ENCODE assay signal across 12 cellular contexts in the genomic region with DNA sequence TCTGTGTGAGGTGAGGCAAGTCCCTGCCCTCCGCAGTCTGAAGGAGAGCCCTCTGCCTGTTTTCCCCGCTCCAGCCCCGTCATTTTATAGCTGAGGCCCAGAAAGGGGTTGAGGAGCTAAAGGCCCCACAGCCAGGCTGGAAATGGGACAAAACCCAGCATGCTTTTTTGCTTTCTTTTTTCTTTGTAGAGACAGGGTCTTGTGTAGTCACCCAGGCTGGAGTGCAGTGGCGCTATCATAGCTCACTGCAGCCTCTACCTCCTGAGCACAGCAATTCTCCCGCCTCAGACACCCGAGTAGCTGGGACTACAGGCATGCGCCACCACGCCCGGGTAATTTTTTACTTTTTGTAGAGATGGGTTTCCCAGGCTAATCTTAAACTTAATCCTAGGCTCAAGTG. TPM values are rescaled to one million over a fixed set of nuclear protein-coding genes. Genes with fewer than 3 reads are reported as not detected.
DNase-seq lines count a peak whose midpoint lies in the region; ATAC-seq and TF ChIP-seq lines count a peak whose summit lies in the region.
"Had no signal": no experiment of that assay in that cellular context is flagged by ENCODE, and none has a peak within 500 bp of the region (broad histone marks: within the 10 kb centered on the region; RNA-seq: fewer than 3 reads in every experiment).

No MANE protein-coding gene starts in this region.

- 77% methylated on average over 3 of the region's 9 CpGs for WGBS in right lobe of liver (ENCODE audit: insufficient coverage, low coverage, low lambda C conversion rate, missing lambda C conversion rate)
- WGBS in stomach, 5 donors, result 80 to 93% (median 83%) methylated on average over 9 of the region's 9 CpGs

- intact Hi-C loops in right lobe of liver (cut with DNase I), result no loop called here
- intact Hi-C loops in stomach (cut with DNase I; ENCODE audit: low total_unique reads), result no loop called here
- intact Hi-C loops in PC-3 (cut with micrococcal nuclease), result no loop called here

- H3K4me2 ChIP-seq in PC-3 (ENCODE audit: low read length), result no peak overlapping the region
- H3K4me2 ChIP-seq: KMS-11 had no signal

- no peaks in the 10 kb centered on the region for H3K27me3 ChIP-seq in right lobe of liver
- H3K27me3 ChIP-seq in stomach, result no peaks in the 10 kb centered on the region
- H3K27me3 ChIP-seq in PC-3 (ENCODE audit: low read length), result no peaks in the 10 kb centered on the region

- H3K9me3 ChIP-seq in SK-N-MC (ENCODE audit: low read depth, low read length) (no peaks in the 10 kb centered on the region), right lobe of liver (no peaks in the 10 kb centered on the region), stomach (no peaks in the 10 kb centered on the region), PC-3 (ENCODE audit: low read length) (no peaks in the 10 kb centered on the region)

- no peak for TF ChIP-seq EP300 in stomach (IDR thresholded peaks at IDR 0.05)

- H3K9me2 ChIP-seq in PC-3 (replicated peaks; ENCODE audit: low read length), result no peaks in the 10 kb centered on the region

- H3K27ac ChIP-seq in SK-N-MC (no peak overlapping the region; the same call in 1 of the 2 replicates), right lobe of liver (peak overlapping the region in 2 of 3 donors; percentile 8 to 54), stomach (peak overlapping the region in 4 of 5 donors; percentile 52 to 80 (median 70)), PC-3 (ENCODE audit: low read length) (no peak overlapping the region)
- H3K27ac ChIP-seq: KMS-11 had no signal

- H3K9ac ChIP-seq in SK-N-MC (ENCODE audit: insufficient read length) (no peak overlapping the region), PC-3 (ENCODE audit: low read length) (no peak overlapping the region)
- H3K9ac ChIP-seq: KMS-11 had no signal

- TF ChIP-seq POLR2A in right lobe of liver (IDR thresholded peaks at IDR 0.05), result no peak
- TF ChIP-seq POLR2A in stomach (IDR thresholded peaks at IDR 0.05), result no peak

- ATAC-seq in right lobe of liver (peak in 1 of 4 donors; percentile 15), PC-3 (no peak), HG03354 (IDR thresholded peaks at IDR 0.05; ENCODE audit: poor library complexity, severe bottlenecking, unreplicated experiment) (no peak)

- no peaks in the 10 kb centered on the region for H4K20me1 ChIP-seq in PC-3 (ENCODE audit: low read length)

- TF ChIP-seq CTCF in right lobe of liver (IDR thresholded peaks at IDR 0.05) (no peak), stomach (IDR thresholded peaks at IDR 0.05) (no peak), PC-3 (conservative IDR thresholded peaks at IDR 0.05; ENCODE audit: low read depth, low read length) (no peak)

- BruUV-seq in PC-3 (replicated peaks; lab: Mats Ljungman, UMichigan), result no TSS peak

- H3K4me3 ChIP-seq in SK-N-MC, result 0 out of 2 replicates have a peak overlapping the region, but pooled peaks have one; percentile 5
- no peak overlapping the region for H3K4me3 ChIP-seq in right lobe of liver
- H3K4me3 ChIP-seq in stomach, result no peak overlapping the region
- no peak overlapping the region for H3K4me3 ChIP-seq in PC-3 (ENCODE audit: low read length)

- CTCF ChIA-PET in PC-3 (lab: Charles Lee), result no interaction called here

- H3K4me1 ChIP-seq in right lobe of liver (no peaks in the 10 kb centered on the region), stomach (peaks cover 10 to 31% (median 17%) of the 10 kb centered on the region in 4 donors), PC-3 (ENCODE audit: insufficient read depth, low read length) (peaks cover 4% of the 10 kb centered on the region; the same call in 1 of the 2 replicates)

- no peaks in the 10 kb centered on the region for H3F3A ChIP-seq in PC-3 (ENCODE audit: low read length, unreplicated experiment)

- no peaks in the 10 kb centered on the region for H3K79me2 ChIP-seq in PC-3 (ENCODE audit: low read length)

- no peak overlapping the region for H2AFZ ChIP-seq in PC-3 (ENCODE audit: low read length)

- POLR2A ChIA-PET in PC-3 (lab: Charles Lee; ENCODE audit: unreplicated experiment), result interaction anchor here (1.0 kb wide), 1 partner anchor 14 kb away, joined by 8 read pairs; no protein-coding TSS in a partner anchor

- DNase-seq in NCI-H748 (lab: John Stamatoyannopoulos, UW; ENCODE audit: unreplicated experiment) (peak; percentile 5), NCI-H748 treated with DMSO at 0.1 percent for 48 hours (lab: John Stamatoyannopoulos, UW) (no peak), SK-N-MC (ENCODE audit: low read depth, low spot score) (no peak), right lobe of liver (peak in 2 of 3 donors; percentile 13 to 34), stomach (no peak), PC-3 (no peak), activated T-cell treated with anti-CD3 and anti-CD28 coated beads for 4 hours (no peak)
- DNase-seq: effector CD8-positive, alpha-beta T cell; NCI-H446 treated with DMSO at 0.1 percent for 48 hours; stimulated activated naive CD8-positive, alpha-beta T cell treated with anti-CD3 and anti-CD28 coated beads, Interleukin-15, Interleukin-2, amounts not matched to agents 100 U/mL and 50 U/mL, for 24 hours had no signal

- H3K36me3 ChIP-seq in SK-N-MC (ENCODE audit: insufficient read depth, low read length) (no peaks in the 10 kb centered on the region), right lobe of liver (no peaks in the 10 kb centered on the region), stomach (no peaks in the 10 kb centered on the region), PC-3 (ENCODE audit: low read depth, low read length) (no peaks in the 10 kb centered on the region)

RNA-seq across cellular contexts. Expression of a gene that starts 11.0 kb away (rescaled TPM):
- total RNA-seq in right lobe of liver (100 to 1,000 TPM in 1 of 6 experiments, 10 to 100 TPM in 5; 43.7 to 148 (median 59.1) TPM), stomach (100 to 1,000 TPM in 1 of 5 donors, 10 to 100 TPM in 3, 1 to 10 TPM in 1; 9.8 to 211 (median 46.6) TPM), PC-3 (2014; rRNA removed) (12.8 and 13.1 TPM in 2 replicates)
- 100 to 1,000 TPM in 2 of 3 donors, 10 to 100 TPM in 1; 43.7 to 124 (median 118) TPM for polyA plus RNA-seq in stomach

Comparison
In these comparisons a context has a peak if more than half of its experiments do, and no peak if none do; other contexts are left out.
1. DNase-seq: peak in NCI-H748 (single experiment) and right lobe of liver (2 of 3); none in NCI-H748 treated with DMSO at 0.1 percent for 48 hours (single experiment), SK-N-MC (single experiment), stomach (single experiment), PC-3 (single experiment) and activated T-cell treated with anti-CD3 and anti-CD28 coated beads for 4 hours (single experiment).
2. H3K27ac ChIP-seq: peak in right lobe of liver (2 of 3) and stomach (4 of 5); none in SK-N-MC (single experiment) and PC-3 (single experiment).